ENCODE assay signal across 10 cellular contexts in the genomic region with DNA sequence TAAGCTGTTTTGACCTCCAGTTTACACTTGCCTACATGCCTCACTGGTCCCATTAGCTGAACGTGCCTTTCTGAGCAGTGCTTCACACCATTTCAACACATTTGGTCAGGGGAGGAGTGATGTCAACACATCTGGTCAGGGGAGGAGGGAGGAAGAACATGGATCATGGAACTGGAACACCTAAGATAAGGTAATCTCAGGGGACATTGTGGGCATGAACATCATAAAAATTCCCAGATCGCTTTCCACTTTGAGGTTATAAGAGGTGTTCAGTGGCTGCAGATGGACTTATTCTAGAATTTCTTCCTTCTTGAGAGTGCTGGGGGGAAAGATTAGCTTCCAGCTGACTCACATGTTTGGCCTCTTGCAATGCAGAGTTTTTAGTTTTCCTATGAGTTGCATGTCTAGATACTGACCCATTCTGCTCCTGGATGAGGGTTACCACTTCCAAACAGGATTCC. TPM values are rescaled to one million over a fixed set of nuclear protein-coding genes. Genes with fewer than 3 reads are reported as not detected.
A peak's percentile ranks its signal among the peaks of the same experiment; 100 is the strongest.
DNase-seq lines count a peak whose midpoint lies in the region; ATAC-seq and TF ChIP-seq lines count a peak whose summit lies in the region.
"Had no signal": no experiment of that assay in that cellular context is flagged by ENCODE, and none has a peak within 500 bp of the region (broad histone marks: within the 10 kb centered on the region; RNA-seq: fewer than 3 reads in every experiment).

No MANE protein-coding gene starts in this region.

- BruUV-seq in MCF 10A (replicated peaks; lab: Mats Ljungman, UMichigan), result no TSS peak
- no TSS peak for BruUV-seq in mammary epithelial cell (replicated peaks; lab: Mats Ljungman, UMichigan)

- CTCF ChIA-PET in MCF 10A (lab: Yijun Ruan, JAX) (interaction anchor here (0.5 to 7.1 kb wide), 4 partner anchors 10 to 96 kb away, joined by 3 to 57 read pairs (median 3); no protein-coding TSS in a partner anchor), mammary epithelial cell (lab: Charles Lee; ENCODE audit: low non-redundant PET) (no interaction called here)

- H3K27ac ChIP-seq in mammary epithelial cell (ENCODE audit: insufficient read depth, low read depth, low read length) (no peak overlapping the region), transverse colon (peak overlapping the region; percentile 59 to 94 (median 90))

- TF ChIP-seq CTCF in MCF 10A (IDR thresholded peaks at IDR 0.05; ENCODE audit: unreplicated experiment) (no peak), mammary epithelial cell (conservative IDR thresholded peaks at IDR 0.05 in 1 of 2, IDR thresholded peaks at IDR 0.05 in 1 of 2; ENCODE audit: extremely low read depth in 1 of 2, insufficient read depth in 1 of 2, low read depth in 1 of 2, low read length in 2 of 2) (no peak), foreskin fibroblast (IDR thresholded peaks at IDR 0.05; ENCODE audit: low read depth, low read length) (no peak), transverse colon (IDR thresholded peaks at IDR 0.05) (no peak), GM20000 (IDR thresholded peaks at IDR 0.05; ENCODE audit: extremely low read depth, missing control alignments) (no peak)

- no peaks in the 10 kb centered on the region for H3K9me3 Mint-ChIP-seq in MCF 10A (ENCODE audit: unreplicated experiment)
- H3K9me3 Mint-ChIP-seq: memory B cell had no signal

- H3K4me1 ChIP-seq in mammary epithelial cell (ENCODE audit: insufficient read depth, low read length), result peaks cover 24% of the 10 kb centered on the region
- H3K4me1 ChIP-seq in transverse colon, result peaks cover 4 to 56% (median 39%) of the 10 kb centered on the region in 4 donors

- TF ChIP-seq POLR2A in transverse colon (IDR thresholded peaks at IDR 0.05), result no peak

- no peak overlapping the region for H2AFZ ChIP-seq in mammary epithelial cell (ENCODE audit: low read depth, low read length)

- H3K36me3 ChIP-seq in mammary epithelial cell (ENCODE audit: insufficient read depth, low read length) (no peaks in the 10 kb centered on the region), transverse colon (no peaks in the 10 kb centered on the region)

- H3K27me3 ChIP-seq in mammary epithelial cell (ENCODE audit: insufficient read depth, low read length) (no peaks in the 10 kb centered on the region), transverse colon (no peaks in the 10 kb centered on the region)

- H3K4me3 ChIP-seq in mammary epithelial cell (replicated peaks in 1 of 3; ENCODE audit: insufficient read depth in 1 of 3, low read depth in 2 of 3, low read length in 3 of 3), result no peak overlapping the region
- peak overlapping the region; percentile 77 to 91 for H3K4me3 ChIP-seq in foreskin fibroblast (ENCODE audit: low read depth in 1 of 2, low read length in 2 of 2)
- H3K4me3 ChIP-seq in transverse colon, result peak overlapping the region in 1 of 4 donors; percentile 98

- H4K20me1 ChIP-seq in mammary epithelial cell (ENCODE audit: insufficient read depth, low read length), result no peaks in the 10 kb centered on the region

- dilution Hi-C loops in mammary epithelial cell (cut with HindIII; ENCODE audit: low sequenced_read_pairs), result no loop called here

- H3K9ac ChIP-seq in mammary epithelial cell (ENCODE audit: insufficient read depth, low read length), result no peak overlapping the region

- TF ChIP-seq EP300 in transverse colon (IDR thresholded peaks at IDR 0.05; ENCODE audit: low read depth), result no peak

- H3K36me3 Mint-ChIP-seq in MCF 10A (ENCODE audit: insufficient read depth, unreplicated experiment), result peaks cover 8% of the 10 kb centered on the region
- peaks cover 5% of the 10 kb centered on the region for H3K36me3 Mint-ChIP-seq in T-helper 17 cell (ENCODE audit: low read depth)

- no peak for ATAC-seq in T-helper 17 cell
- no peak for ATAC-seq in HG02884 (IDR thresholded peaks at IDR 0.05; ENCODE audit: unreplicated experiment)

- POLR2A ChIA-PET in MCF 10A (lab: Yijun Ruan, JAX), result interaction anchor here (0.7 to 6.4 kb wide), 5 partner anchors 9 to 231 kb away, joined by 3 to 106 read pairs (median 3); no protein-coding TSS in a partner anchor

- no peak overlapping the region for H3K27ac Mint-ChIP-seq in MCF 10A (ENCODE audit: low read depth, unreplicated experiment)
- H3K27ac Mint-ChIP-seq in T-helper 17 cell, result no peak overlapping the region

- 100% methylated on average over 2 of the region's 2 CpGs for WGBS in mammary epithelial cell (ENCODE audit: low coverage, missing lambda C conversion rate)
- WGBS in transverse colon (ENCODE audit: low coverage in 1 of 2), 2 donors, result 40 to 66% methylated on average over 1 to 2 of the region's 2 CpGs

- in situ Hi-C loops in mammary epithelial cell (cut with MboI; ENCODE audit: low sequenced_read_pairs in 2 of 2) (loop anchor here (10.0 to 25.0 kb wide), 2 partner anchors 272 to 444 kb away; a partner anchor contains a TSS), transverse colon (cut with MboI; ENCODE audit: low pct_ligation_motif_present in 1 of 4, low pct_unique_long_range_greater_than_20kb in 1 of 4, low sequenced_read_pairs in 3 of 4) (loop anchor here in 2 of 4 donors (10.0 to 25.0 kb wide), 2 partner anchors 282 to 294 kb away; a partner anchor contains a TSS)

- intact Hi-C loops in MCF 10A (cut with micrococcal nuclease) (no loop called here), mammary epithelial cell (cut with micrococcal nuclease) (no loop called here), transverse colon (cut with DNase I; ENCODE audit: low total_unique reads) (no loop called here)

- peaks cover 56% of the 10 kb centered on the region for H3K79me2 ChIP-seq in mammary epithelial cell (ENCODE audit: insufficient read depth, low read length)

- H3K4me3 Mint-ChIP-seq in MCF 10A (ENCODE audit: unreplicated experiment) (peak overlapping the region; percentile 98), T-helper 17 cell (peak overlapping the region; percentile 7)

- no peak overlapping the region for H3K4me2 ChIP-seq in mammary epithelial cell (ENCODE audit: insufficient read depth, low read depth, low read length)

- H3K27me3 Mint-ChIP-seq in MCF 10A (ENCODE audit: insufficient read depth, unreplicated experiment) (no peaks in the 10 kb centered on the region), T-helper 17 cell (no peaks in the 10 kb centered on the region)
- H3K27me3 Mint-ChIP-seq: memory B cell had no signal

- no peaks in the 10 kb centered on the region for H3K9me3 ChIP-seq in mammary epithelial cell (replicated peaks; ENCODE audit: insufficient read depth, low read length)
- H3K9me3 ChIP-seq in T-helper 17 cell (ENCODE audit: control insufficient read depth, low read length, poor library complexity, severe bottlenecking), result no peaks in the 10 kb centered on the region
- H3K9me3 ChIP-seq in transverse colon, result no peaks in the 10 kb centered on the region

- H3K4me1 Mint-ChIP-seq in MCF 10A (ENCODE audit: insufficient read depth, unreplicated experiment) (peaks cover 47% of the 10 kb centered on the region), T-helper 17 cell (peaks cover 33% of the 10 kb centered on the region)

- DNase-seq in MCF 10A (ENCODE audit: unreplicated experiment), result peak; percentile 57
- DNase-seq in mammary epithelial cell, result no peak
- no peak for DNase-seq in T-helper 17 cell
- peak; percentile 67 to 85 for DNase-seq in foreskin fibroblast
- no peak for DNase-seq in transverse colon
- no peak for DNase-seq in GM20000 (ENCODE audit: low spot score)
- DNase-seq in NCI-H1436 (lab: John Stamatoyannopoulos, UW), result no peak
- DNase-seq: T-helper 2 cell had no signal

RNA-seq across cellular contexts. Expression of a gene that starts 2.0 kb away (rescaled TPM):
- total RNA-seq in MCF 10A (2022) (309 and 464 TPM in 2 replicates), mammary epithelial cell (100 to 1,000 TPM in 1 of 2 donors, 10 to 100 TPM in 1; 92.4 to 120 TPM), T-helper 17 cell (10 to 100 TPM; 22.0 to 25.0 TPM), transverse colon (100 to 1,000 TPM; 109 to 124 (median 119) TPM)
- polyA plus RNA-seq in mammary epithelial cell, result 60.4 TPM
- polyA minus RNA-seq in mammary epithelial cell, result 61.8 TPM

Comparison
In these comparisons a context has a peak if more than half of its experiments do, and no peak if none do; other contexts are left out.
1. DNase-seq: peak in MCF 10A (single experiment) and foreskin fibroblast (2 of 2); none in mammary epithelial cell (single experiment), T-helper 17 cell (0 of 3), transverse colon (single experiment), GM20000 (single experiment) and NCI-H1436 (single experiment).
2. H3K4me3 ChIP-seq: peak in foreskin fibroblast (2 of 2); none in mammary epithelial cell (0 of 3).